In the genomic region with DNA sequence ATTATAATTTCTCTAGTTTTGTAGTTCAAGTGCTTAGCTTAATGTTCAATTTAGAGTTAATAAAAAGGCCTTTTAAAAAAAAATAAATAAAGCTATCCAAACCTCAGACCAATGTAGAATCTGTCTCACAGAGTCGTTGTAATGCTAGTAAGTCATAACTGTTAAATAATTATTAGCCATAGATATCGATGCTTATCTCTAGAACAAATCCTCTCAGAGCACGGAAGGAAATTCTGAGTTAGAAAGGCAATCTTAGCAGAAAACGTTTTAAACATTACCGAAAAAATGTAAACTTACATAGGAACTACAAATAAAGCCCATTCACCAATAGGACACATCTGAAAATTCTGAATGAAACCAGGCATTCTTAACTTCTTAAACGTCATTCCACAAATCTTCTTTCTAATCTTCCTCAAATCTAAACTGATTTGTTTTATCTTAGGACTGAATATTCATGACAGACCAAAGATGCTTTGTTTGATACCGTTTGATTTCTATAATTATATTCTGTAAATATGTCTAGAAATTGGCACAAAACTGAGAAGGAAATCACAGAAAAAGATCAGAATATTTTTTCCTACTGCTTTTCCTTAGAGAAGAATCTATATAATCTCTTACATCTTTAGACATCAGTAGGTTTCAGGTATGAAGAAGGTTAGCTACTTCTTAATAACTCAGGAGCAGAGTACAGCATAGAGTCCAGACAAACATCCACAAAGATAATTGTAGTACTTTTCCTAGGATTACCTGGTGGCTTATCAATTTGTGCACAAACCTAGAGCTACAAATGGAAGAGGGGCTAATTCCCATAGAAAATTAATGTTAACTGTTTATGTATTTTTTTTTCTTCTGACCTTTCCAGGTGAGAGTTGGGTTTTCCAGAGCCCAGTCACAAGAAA, we compare ENCODE assay signal across 17 cellular contexts.
A peak's percentile ranks its signal among the peaks of the same experiment; 100 is the strongest.
DNase-seq lines count a peak whose midpoint lies in the region; ATAC-seq and TF ChIP-seq lines count a peak whose summit lies in the region.
"Had no signal": no experiment of that assay in that cellular context is flagged by ENCODE, and none has a peak within 500 bp of the region (broad histone marks: within the 10 kb centered on the region; RNA-seq: fewer than 3 reads in every experiment).

No MANE protein-coding gene starts in this region.

- H3K4me1 ChIP-seq in HCT116 (ENCODE audit: control insufficient read depth in 1 of 2, insufficient read depth in 2 of 2, low read length in 2 of 2) = peaks cover 61 to 92% of the 10 kb centered on the region in 2 experiments
- peaks cover 19% of the 10 kb centered on the region for H3K4me1 ChIP-seq in RWPE2 (ENCODE audit: insufficient read depth, poor library complexity, severe bottlenecking)

- no peak for TF ChIP-seq POLR2A in HCT116 (IDR thresholded peaks at IDR 0.05; ENCODE audit: borderline replicate concordance, extremely low read depth, insufficient read depth, insufficient read length)

- TSS peak; percentile 72 for BruUV-seq in HCT116 (replicated peaks; lab: Mats Ljungman, UMichigan)

- H3K9me2 ChIP-seq in HCT116 (ENCODE audit: insufficient read depth) = no peaks in the 10 kb centered on the region

- H3K4me2 ChIP-seq in HCT116 (ENCODE audit: low read length) = peak overlapping the region; percentile 62

- H2AFZ ChIP-seq in HCT116 (ENCODE audit: low read depth, low read length, poor library complexity, severe bottlenecking) = no peak overlapping the region

- TF ChIP-seq RAD21 in HCT116 (IDR thresholded peaks at IDR 0.05; ENCODE audit: low read depth) = no peak

- RAD21 ChIA-PET in HCT116 (lab: Charles Lee; ENCODE audit: low non-redundant PET in 1 of 2, low total read pairs in 2 of 2, uncharacterized antibody in 2 of 2, unreplicated experiment in 2 of 2) = no interaction called here

- peaks cover 25% of the 10 kb centered on the region for H3K79me2 ChIP-seq in HCT116 (ENCODE audit: insufficient read depth, low read length)

- H3K36me3 ChIP-seq in HCT116 (ENCODE audit: control insufficient read depth in 1 of 2, insufficient read depth in 2 of 2, low read length in 2 of 2) (no peaks in the 10 kb centered on the region), RWPE2 (ENCODE audit: low read depth) (peaks cover 2% of the 10 kb centered on the region; the same call in 1 of the 2 replicates)

- H4K20me1 ChIP-seq in HCT116 (ENCODE audit: insufficient read depth) = no peaks in the 10 kb centered on the region

- no peaks in the 10 kb centered on the region for H3K27me3 ChIP-seq in HCT116 (ENCODE audit: insufficient read depth, low read length)
- H3K27me3 ChIP-seq in RWPE2 (ENCODE audit: insufficient read depth, poor library complexity, severe bottlenecking) = no peaks in the 10 kb centered on the region

- peak; percentile 22; the same call in 1 of the 2 replicates for ATAC-seq in HCT116
- ATAC-seq in RWPE2 (ENCODE audit: low read depth) = peak; percentile 28; the same call in 2 of the 3 replicates
- ATAC-seq in left colon = peak; percentile 52
- ATAC-seq in HG03025 (IDR thresholded peaks at IDR 0.05; ENCODE audit: low FRiP score, unreplicated experiment) = no peak
- no peak for ATAC-seq in GM18868 (IDR thresholded peaks at IDR 0.05; ENCODE audit: unreplicated experiment)

- POLR2A ChIA-PET in HCT116 (lab: Charles Lee) = interaction anchor here (0.7 to 5.4 kb wide), 15 partner anchors 10 to 289 kb away, joined by 3 to 65 read pairs (median 8); a partner anchor contains a TSS

- H3K9me3 ChIP-seq in HCT116 (ENCODE audit: control insufficient read depth in 1 of 2, insufficient read depth in 1 of 2, low read depth in 1 of 2, low read length in 2 of 2) (no peaks in the 10 kb centered on the region), RWPE2 (ENCODE audit: severe bottlenecking) (no peaks in the 10 kb centered on the region)

- intact Hi-C loops in HCT116 (cut with micrococcal nuclease) = loop anchor here (1.0 kb wide), 2 partner anchors 18 to 29 kb away; no protein-coding TSS in a partner anchor
- intact Hi-C loops in left colon (cut with DNase I, micrococcal nuclease) = no loop called here

- H3K27ac ChIP-seq in 22Rv1 (peak overlapping the region; percentile 93), HCT116 (ENCODE audit: low read depth, low read length) (peak overlapping the region; percentile 93), RWPE2 (ENCODE audit: poor library complexity, severe bottlenecking) (peak overlapping the region; percentile 80)

- H3K4me3 ChIP-seq in HCT116 (replicated peaks in 1 of 2; ENCODE audit: low read depth in 1 of 2, low read length in 2 of 2) (peak overlapping the region; percentile 1 to 14; a peak in 2 of 4 replicates), RWPE2 (ENCODE audit: severe bottlenecking) (no peak overlapping the region)

- TF ChIP-seq CTCF in 22Rv1 (IDR thresholded peaks at IDR 0.05) (no peak), HCT116 (IDR thresholded peaks at IDR 0.05 in 2 of 3, conservative IDR thresholded peaks at IDR 0.05 in 1 of 3; ENCODE audit: borderline replicate concordance in 1 of 3, insufficient read depth in 1 of 3, low read depth in 2 of 3, low read length in 2 of 3) (no peak), RWPE2 (IDR thresholded peaks at IDR 0.05; ENCODE audit: poor library complexity, severe bottlenecking) (no peak)

- DNase-seq in HCT116 (ENCODE audit: low read depth, low spot score) (no peak), RWPE2 (ENCODE audit: low spot score) (no peak), left colon (no peak), 8988T (no peak), HuH-7.5 (ENCODE audit: low spot score) (no peak)
- DNase-seq: CD4-positive, CD25-positive, alpha-beta regulatory T cell; DND-41; NCI-H1417 treated with DMSO at 0.1 percent for 48 hours; NCI-H1930; NCI-H2171 treated with DMSO at 0.1 percent for 48 hours; NCI-H510A treated with DMSO at 0.1 percent for 48 hours; NCI-H82; SHP77 treated with DMSO at 0.1 percent for 48 hours; T-helper 1 cell had no signal

- CTCF ChIA-PET in HCT116 (lab: Charles Lee) = interaction anchor here (1.1 to 1.4 kb wide), 4 partner anchors 11 to 30 kb away, joined by 3 to 5 read pairs (median 4); no protein-coding TSS in a partner anchor

- peak overlapping the region; percentile 68 for H3K9ac ChIP-seq in HCT116 (ENCODE audit: low read length)

TF ChIP-seq in HCT116, 20 proteins besides CTCF, POLR2A, EP300 and RAD21 (continues in another document):
- TF ChIP-seq SIN3A (IDR thresholded peaks at IDR 0.05; ENCODE audit: low read depth) (no peak), CEBPB (IDR thresholded peaks at IDR 0.05; ENCODE audit: low read depth) (no peak), ZNF274 (IDR thresholded peaks at IDR 0.05; ENCODE audit: low read depth, low read length) (no peak), TCF7L2 (IDR thresholded peaks at IDR 0.05; ENCODE audit: borderline replicate concordance, extremely low read depth, insufficient read depth, insufficient read length) (no peak), ELF1 (IDR thresholded peaks at IDR 0.05; ENCODE audit: borderline replicate concordance, low read depth) (no peak), JUND (IDR thresholded peaks at IDR 0.05) (no peak), YY1 (IDR thresholded peaks at IDR 0.05; ENCODE audit: extremely low read depth, insufficient replicate concordance, low read depth, low read length) (no peak), EZH2 (IDR thresholded peaks at IDR 0.05) (no peak), SP1 (IDR thresholded peaks at IDR 0.05; ENCODE audit: low read depth) (no peak), EZH2phosphoT487 (IDR thresholded peaks at IDR 0.05; ENCODE audit: borderline replicate concordance) (no peak), ZFX (IDR thresholded peaks at IDR 0.05) (no peak), EGR1 (IDR thresholded peaks at IDR 0.05; ENCODE audit: low read depth) (no peak), CBX3 (IDR thresholded peaks at IDR 0.05; ENCODE audit: low read depth) (no peak), SRF (IDR thresholded peaks at IDR 0.05; ENCODE audit: low read depth) (no peak), POLR2AphosphoS5 (IDR thresholded peaks at IDR 0.05; ENCODE audit: low read depth, low read length) (no peak)
- TF ChIP-seq, protein P1, sequence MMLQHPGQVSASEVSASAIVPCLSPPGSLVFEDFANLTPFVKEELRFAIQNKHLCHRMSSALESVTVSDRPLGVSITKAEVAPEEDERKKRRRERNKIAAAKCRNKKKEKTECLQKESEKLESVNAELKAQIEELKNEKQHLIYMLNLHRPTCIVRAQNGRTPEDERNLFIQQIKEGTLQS (IDR thresholded peaks at IDR 0.05) = no peak
- TF ChIP-seq, protein P2, sequence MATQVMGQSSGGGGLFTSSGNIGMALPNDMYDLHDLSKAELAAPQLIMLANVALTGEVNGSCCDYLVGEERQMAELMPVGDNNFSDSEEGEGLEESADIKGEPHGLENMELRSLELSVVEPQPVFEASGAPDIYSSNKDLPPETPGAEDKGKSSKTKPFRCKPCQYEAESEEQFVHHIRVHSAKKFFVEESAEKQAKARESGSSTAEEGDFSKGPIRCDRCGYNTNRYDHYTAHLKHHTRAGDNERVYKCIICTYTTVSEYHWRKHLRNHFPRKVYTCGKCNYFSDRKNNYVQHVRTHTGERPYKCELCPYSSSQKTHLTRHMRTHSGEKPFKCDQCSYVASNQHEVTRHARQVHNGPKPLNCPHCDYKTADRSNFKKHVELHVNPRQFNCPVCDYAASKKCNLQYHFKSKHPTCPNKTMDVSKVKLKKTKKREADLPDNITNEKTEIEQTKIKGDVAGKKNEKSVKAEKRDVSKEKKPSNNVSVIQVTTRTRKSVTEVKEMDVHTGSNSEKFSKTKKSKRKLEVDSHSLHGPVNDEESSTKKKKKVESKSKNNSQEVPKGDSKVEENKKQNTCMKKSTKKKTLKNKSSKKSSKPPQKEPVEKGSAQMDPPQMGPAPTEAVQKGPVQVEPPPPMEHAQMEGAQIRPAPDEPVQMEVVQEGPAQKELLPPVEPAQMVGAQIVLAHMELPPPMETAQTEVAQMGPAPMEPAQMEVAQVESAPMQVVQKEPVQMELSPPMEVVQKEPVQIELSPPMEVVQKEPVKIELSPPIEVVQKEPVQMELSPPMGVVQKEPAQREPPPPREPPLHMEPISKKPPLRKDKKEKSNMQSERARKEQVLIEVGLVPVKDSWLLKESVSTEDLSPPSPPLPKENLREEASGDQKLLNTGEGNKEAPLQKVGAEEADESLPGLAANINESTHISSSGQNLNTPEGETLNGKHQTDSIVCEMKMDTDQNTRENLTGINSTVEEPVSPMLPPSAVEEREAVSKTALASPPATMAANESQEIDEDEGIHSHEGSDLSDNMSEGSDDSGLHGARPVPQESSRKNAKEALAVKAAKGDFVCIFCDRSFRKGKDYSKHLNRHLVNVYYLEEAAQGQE (IDR thresholded peaks at IDR 0.05; ENCODE audit: low read depth) = no peak
- TF ChIP-seq, protein P3, sequence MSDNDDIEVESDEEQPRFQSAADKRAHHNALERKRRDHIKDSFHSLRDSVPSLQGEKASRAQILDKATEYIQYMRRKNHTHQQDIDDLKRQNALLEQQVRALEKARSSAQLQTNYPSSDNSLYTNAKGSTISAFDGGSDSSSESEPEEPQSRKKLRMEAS (IDR thresholded peaks at IDR 0.05) = no peak

Comparison
In these comparisons a context has a peak if more than half of its experiments do, and no peak if none do; other contexts are left out.
1. ATAC-seq: peak in HCT116 (single experiment), RWPE2 (single experiment) and left colon (single experiment); none in HG03025 (single experiment) and GM18868 (single experiment).
2. Peak in every context shown above with its lines, with median percentiles within 50 percentile points of each other: H3K27ac ChIP-seq.